ENCODE assay signal across 17 cellular contexts in genomic region chr2:1995086-1995485, GRCh38.
DNase-seq lines count a peak whose midpoint lies in the region; ATAC-seq and TF ChIP-seq lines count a peak whose summit lies in the region.
"Had no signal": no experiment of that assay in that cellular context is flagged by ENCODE, and none has a peak within 500 bp of the region (broad histone marks: within the 10 kb centered on the region; RNA-seq: fewer than 3 reads in every experiment).

No MANE protein-coding gene starts in this region.

- no peak overlapping the region for H3K4me3 ChIP-seq in vagina

- H3K4me1 ChIP-seq in vagina, result no peaks in the 10 kb centered on the region

- H3K27me3 Mint-ChIP-seq in activated naive CD8-positive, alpha-beta T cell, result peaks cover 12% of the 10 kb centered on the region
- peaks cover 36% of the 10 kb centered on the region for H3K27me3 Mint-ChIP-seq in activated naive CD8-positive, alpha-beta T cell treated with anti-CD3 and anti-CD28 coated beads, Interleukin-2, amount 50 U/mL, for 24 hours
- peaks cover 44% of the 10 kb centered on the region for H3K27me3 Mint-ChIP-seq in central memory CD8-positive, alpha-beta T cell

- H3K9me3 ChIP-seq in vagina, result no peaks in the 10 kb centered on the region

- peaks cover 42% of the 10 kb centered on the region for H3K4me1 Mint-ChIP-seq in activated naive CD8-positive, alpha-beta T cell (ENCODE audit: low read depth)
- H3K4me1 Mint-ChIP-seq in activated naive CD8-positive, alpha-beta T cell treated with anti-CD3 and anti-CD28 coated beads, Interleukin-2, amount 50 U/mL, for 24 hours, result peaks cover 15% of the 10 kb centered on the region
- H3K4me1 Mint-ChIP-seq in central memory CD8-positive, alpha-beta T cell, result peaks cover 11% of the 10 kb centered on the region

- ATAC-seq in activated naive CD8-positive, alpha-beta T cell treated with anti-CD3 and anti-CD28 coated beads, Interleukin-2, amount 50 U/mL, for 24 hours, result no peak
- ATAC-seq in central memory CD8-positive, alpha-beta T cell (replicated peaks; ENCODE audit: extremely low read depth, poor library complexity, severe bottlenecking), result no peak
- ATAC-seq in left lobe of liver (no peak), HG02678 (IDR thresholded peaks at IDR 0.05; ENCODE audit: unreplicated experiment) (no peak)

- no peak overlapping the region for H3K27ac Mint-ChIP-seq in activated naive CD8-positive, alpha-beta T cell
- H3K27ac Mint-ChIP-seq in activated naive CD8-positive, alpha-beta T cell treated with anti-CD3 and anti-CD28 coated beads, Interleukin-2, amount 50 U/mL, for 24 hours, result no peak overlapping the region
- H3K27ac Mint-ChIP-seq in central memory CD8-positive, alpha-beta T cell (ENCODE audit: low read depth), result no peak overlapping the region

- H3K4me3 Mint-ChIP-seq in activated naive CD8-positive, alpha-beta T cell, result peak overlapping the region; percentile 60
- H3K4me3 Mint-ChIP-seq in activated naive CD8-positive, alpha-beta T cell treated with anti-CD3 and anti-CD28 coated beads, Interleukin-2, amount 50 U/mL, for 24 hours, result no peak overlapping the region
- peak overlapping the region; percentile 9 for H3K4me3 Mint-ChIP-seq in central memory CD8-positive, alpha-beta T cell
- H3K4me3 Mint-ChIP-seq: H9 had no signal

- TF ChIP-seq CTCF in vagina (IDR thresholded peaks at IDR 0.05), result no peak

- no peak overlapping the region for H3K27ac ChIP-seq in vagina
- H3K27ac ChIP-seq: C4-2B, RWPE1 had no signal

- no peaks in the 10 kb centered on the region for H3K27me3 ChIP-seq in vagina

- no peak for TF ChIP-seq POLR2A in vagina (IDR thresholded peaks at IDR 0.05)

- H3K36me3 Mint-ChIP-seq in activated naive CD8-positive, alpha-beta T cell, result no peaks in the 10 kb centered on the region
- no peaks in the 10 kb centered on the region for H3K36me3 Mint-ChIP-seq in activated naive CD8-positive, alpha-beta T cell treated with anti-CD3 and anti-CD28 coated beads, Interleukin-2, amount 50 U/mL, for 24 hours (ENCODE audit: low read depth)
- H3K36me3 Mint-ChIP-seq in central memory CD8-positive, alpha-beta T cell (ENCODE audit: insufficient read depth), result no peaks in the 10 kb centered on the region

- no peaks in the 10 kb centered on the region for H3K9me3 Mint-ChIP-seq in activated naive CD8-positive, alpha-beta T cell (ENCODE audit: low read depth)
- H3K9me3 Mint-ChIP-seq in activated naive CD8-positive, alpha-beta T cell treated with anti-CD3 and anti-CD28 coated beads, Interleukin-2, amount 50 U/mL, for 24 hours, result peaks cover 5% of the 10 kb centered on the region
- peaks cover 7% of the 10 kb centered on the region for H3K9me3 Mint-ChIP-seq in central memory CD8-positive, alpha-beta T cell

- intact Hi-C loops in vagina (cut with DNase I), result no loop called here

- no peak for DNase-seq in activated naive CD8-positive, alpha-beta T cell treated with anti-CD3 and anti-CD28 coated beads, Interleukin-2, amount 50 U/mL, for 24 hours
- no peak for DNase-seq in central memory CD8-positive, alpha-beta T cell (ENCODE audit: low spot score in 2 of 2)
- peak; percentile 15 for DNase-seq in left lobe of liver (ENCODE audit: low spot score)
- DNase-seq in vagina (ENCODE audit: extremely low spot score in 2 of 2), result peak; percentile 11 to 37
- no peak for DNase-seq in stimulated activated CD4-positive, alpha-beta T cell treated with anti-CD3 and anti-CD28 coated beads, Interleukin-15, amount 100 ng/mL, for 24 hours
- no peak for DNase-seq in DMS79 (lab: John Stamatoyannopoulos, UW)
- DNase-seq: H9, NCI-H1048, NCI-H1694, NCI-H2107, NCI-H2227 treated with DMSO at 0.1 percent for 48 hours, NCI-H748 treated with DMSO at 0.1 percent for 48 hours, OCI-M1 had no signal

- no peaks in the 10 kb centered on the region for H3K36me3 ChIP-seq in vagina

Comparison
In these comparisons a context has a peak if more than half of its experiments do, and no peak if none do; other contexts are left out.
1. DNase-seq: peak in left lobe of liver (single experiment) and vagina (2 of 2); none in activated naive CD8-positive, alpha-beta T cell treated with anti-CD3 and anti-CD28 coated beads, Interleukin-2, amount 50 U/mL, for 24 hours (single experiment), central memory CD8-positive, alpha-beta T cell (0 of 2), stimulated activated CD4-positive, alpha-beta T cell treated with anti-CD3 and anti-CD28 coated beads, Interleukin-15, amount 100 ng/mL, for 24 hours (single experiment) and DMS79 (single experiment).